ENCODE assay signal across 1 cellular context in the genomic region with DNA sequence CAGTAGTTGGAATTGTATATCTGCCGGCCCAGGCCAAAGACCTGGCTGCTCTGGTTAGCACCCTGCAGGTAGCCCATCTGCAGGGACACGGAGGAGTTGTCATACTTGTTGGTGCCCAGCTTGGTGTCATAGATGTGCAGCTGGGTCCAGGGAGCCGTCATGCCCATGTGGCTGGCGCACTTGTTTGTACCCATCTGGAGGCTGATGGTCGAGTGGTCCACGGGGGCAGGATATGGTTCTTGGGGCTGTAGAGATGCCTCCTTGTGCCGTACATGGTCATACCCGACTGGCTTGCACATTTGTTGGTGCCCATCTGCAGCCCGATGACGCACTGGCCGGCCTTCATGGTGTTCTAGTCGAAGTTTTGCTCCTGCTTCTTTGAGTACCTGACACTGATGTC.
TF ChIP-seq lines count a peak whose summit lies in the region.

No MANE protein-coding gene starts in this region.

TF ChIP-seq in HepG2, 621 proteins besides CTCF, POLR2A, EP300 and RAD21:
- TF ChIP-seq ZFP36L1 (CRISPR knock-in tag; IDR thresholded peaks at IDR 0.05) (no peak), CREB1 (IDR thresholded peaks at IDR 0.05) (peak; percentile 17; the same call in 1 of the 2 replicates), CREB1 (CRISPR knock-in tag; IDR thresholded peaks at IDR 0.05) (no peak)
TF ChIP-seq in HepG2: peak in this region for 1.
